24 cellular contexts compared by ENCODE assay signal in genomic region chr1:155695107-155695506, GRCh38. TPM values are rescaled to one million over a fixed set of nuclear protein-coding genes. Genes with fewer than 3 reads are reported as not detected.
DNase-seq lines count a peak whose midpoint lies in the region; ATAC-seq lines count a peak whose summit lies in the region.
"Had no signal": no experiment of that assay in that cellular context is flagged by ENCODE, and none has a peak within 500 bp of the region (broad histone marks: within the 10 kb centered on the region; RNA-seq: fewer than 3 reads in every experiment).

No MANE protein-coding gene starts in this region.

- H2BK120ac ChIP-seq in trophoblast cell (ENCODE audit: insufficient read depth, low read length, poor library complexity) = no peak overlapping the region

- H3K9me3 Mint-ChIP-seq in activated CD4-positive, alpha-beta T cell treated with anti-CD3 and anti-CD28 coated beads, Interleukin-2, amount 10 ng/mL, durations not matched to agents 7 days and 5 days = no peaks in the 10 kb centered on the region
- H3K9me3 Mint-ChIP-seq in activated CD4-positive, alpha-beta T cell treated with anti-CD3 and anti-CD28 coated beads, Interleukin-2, amount 10 ng/mL, durations not matched to agents 24 days and 14 days = peaks cover 4% of the 10 kb centered on the region
- H3K9me3 Mint-ChIP-seq: activated naive CD4-positive, alpha-beta T cell treated with anti-CD3 and anti-CD28 coated beads for 36 hours had no signal

- peaks cover 0 to 5% of the 10 kb centered on the region in 2 experiments for H3K4me1 ChIP-seq in trophoblast cell (ENCODE audit: control insufficient read depth in 1 of 2, insufficient read depth in 2 of 2, low read length in 2 of 2)
- H3K4me1 ChIP-seq: SJCRH30 had no signal

- peaks cover 3% of the 10 kb centered on the region for H3K79me1 ChIP-seq in trophoblast cell (ENCODE audit: low read length)

- no CpG with 5 or more reads among the region's 4 CpGs for WGBS in trophoblast cell (ENCODE audit: extremely low coverage, insufficient coverage, insufficient read length)

- no peaks in the 10 kb centered on the region for H3K27me3 Mint-ChIP-seq in activated CD4-positive, alpha-beta T cell treated with anti-CD3 and anti-CD28 coated beads, Interleukin-2, amount 10 ng/mL, durations not matched to agents 7 days and 5 days
- H3K27me3 Mint-ChIP-seq in activated CD4-positive, alpha-beta T cell treated with anti-CD3 and anti-CD28 coated beads, Interleukin-2, amount 10 ng/mL, durations not matched to agents 24 days and 14 days = no peaks in the 10 kb centered on the region
- H3K27me3 Mint-ChIP-seq in T-helper 17 cell = no peaks in the 10 kb centered on the region

- H3K4me3 Mint-ChIP-seq in activated CD4-positive, alpha-beta T cell treated with anti-CD3 and anti-CD28 coated beads, Interleukin-2, amount 10 ng/mL, durations not matched to agents 7 days and 5 days = peak overlapping the region; percentile 73
- no peak overlapping the region for H3K4me3 Mint-ChIP-seq in activated CD4-positive, alpha-beta T cell treated with anti-CD3 and anti-CD28 coated beads, Interleukin-2, amount 10 ng/mL, durations not matched to agents 24 days and 14 days
- peak overlapping the region; percentile 77 for H3K4me3 Mint-ChIP-seq in T-helper 17 cell
- H3K4me3 Mint-ChIP-seq: activated naive CD4-positive, alpha-beta T cell treated with anti-CD3 and anti-CD28 coated beads for 36 hours; CD14-positive monocyte; neural progenitor cell had no signal

- no peak overlapping the region for H4K91ac ChIP-seq in trophoblast cell (ENCODE audit: low read depth, low read length)

- H2BK12ac ChIP-seq in trophoblast cell (ENCODE audit: low read length) = no peak overlapping the region

- peaks cover 10 to 18% of the 10 kb centered on the region in 2 experiments for H3K36me3 ChIP-seq in trophoblast cell (ENCODE audit: control insufficient read depth in 1 of 2, insufficient read depth in 2 of 2, low read length in 2 of 2)

- H2AK5ac ChIP-seq in trophoblast cell (ENCODE audit: low read length) = no peak overlapping the region

- POLR2A ChIA-PET in activated CD4-positive, alpha-beta T cell treated with anti-CD3 and anti-CD28 coated beads, Interleukin-2, amount 10 ng/mL, durations not matched to agents 7 days and 5 days (lab: Charles Lee) = no interaction called here

- no peak overlapping the region for H3K27ac ChIP-seq in trophoblast cell (ENCODE audit: low read depth, low read length)
- H3K27ac ChIP-seq: brain microvascular endothelial cell, neural progenitor cell, SJCRH30 had no signal

- H3K9me3 ChIP-seq in T-helper 17 cell (ENCODE audit: control insufficient read depth, low read length, poor library complexity, severe bottlenecking) (no peaks in the 10 kb centered on the region), trophoblast cell (ENCODE audit: insufficient read depth, low read depth, low read length) (peaks cover 8% of the 10 kb centered on the region)

- no peak overlapping the region for H3K23ac ChIP-seq in trophoblast cell (ENCODE audit: low read length)

- no peaks in the 10 kb centered on the region for H3K27me3 ChIP-seq in trophoblast cell (ENCODE audit: insufficient read depth, low read length)
- H3K27me3 ChIP-seq: brain microvascular endothelial cell, neural progenitor cell, SJCRH30 had no signal

- no peak overlapping the region for H3K9ac ChIP-seq in trophoblast cell (ENCODE audit: low read length)
- H3K9ac ChIP-seq: neural progenitor cell had no signal

- no peak overlapping the region for H3K4me3 ChIP-seq in trophoblast cell (ENCODE audit: low read depth, low read length)
- H3K4me3 ChIP-seq: HAP-1, neural progenitor cell, SJCRH30 had no signal

- no peak for ATAC-seq in T-helper 17 cell
- ATAC-seq: activated CD4-positive, CD25-positive, alpha-beta regulatory T cell treated with anti-CD3 and anti-CD28 coated beads, Interleukin-2, amount 50 U/mL, for 24 hours had no signal

- no peak overlapping the region for H4K12ac ChIP-seq in trophoblast cell (ENCODE audit: low read depth, low read length)

- H2AFZ ChIP-seq in trophoblast cell (ENCODE audit: insufficient read depth, low read length, poor library complexity) = no peak overlapping the region
- H2AFZ ChIP-seq: neural progenitor cell had no signal

- no peak overlapping the region for H4K8ac ChIP-seq in trophoblast cell (ENCODE audit: low read depth, low read length)

- H3K27ac Mint-ChIP-seq in activated CD4-positive, alpha-beta T cell treated with anti-CD3 and anti-CD28 coated beads, Interleukin-2, amount 10 ng/mL, durations not matched to agents 7 days and 5 days = peak overlapping the region; percentile 51
- H3K27ac Mint-ChIP-seq in activated CD4-positive, alpha-beta T cell treated with anti-CD3 and anti-CD28 coated beads, Interleukin-2, amount 10 ng/mL, durations not matched to agents 24 days and 14 days = no peak overlapping the region
- no peak overlapping the region for H3K27ac Mint-ChIP-seq in T-helper 17 cell
- H3K27ac Mint-ChIP-seq: activated naive CD4-positive, alpha-beta T cell treated with anti-CD3 and anti-CD28 coated beads for 36 hours; CD14-positive monocyte; neural progenitor cell had no signal

- no peak overlapping the region for H3K4me2 ChIP-seq in trophoblast cell (ENCODE audit: low read length)
- H3K4me2 ChIP-seq: neural progenitor cell had no signal

- H2BK5ac ChIP-seq in trophoblast cell (ENCODE audit: low read depth, low read length, poor library complexity) = no peak overlapping the region

- H3K4me1 Mint-ChIP-seq in activated CD4-positive, alpha-beta T cell treated with anti-CD3 and anti-CD28 coated beads, Interleukin-2, amount 10 ng/mL, durations not matched to agents 7 days and 5 days = peaks cover 38% of the 10 kb centered on the region
- H3K4me1 Mint-ChIP-seq in activated CD4-positive, alpha-beta T cell treated with anti-CD3 and anti-CD28 coated beads, Interleukin-2, amount 10 ng/mL, durations not matched to agents 24 days and 14 days = peaks cover 45% of the 10 kb centered on the region
- H3K4me1 Mint-ChIP-seq in T-helper 17 cell = peaks cover 35% of the 10 kb centered on the region

- intact Hi-C loops in activated CD4-positive, alpha-beta T cell treated with anti-CD3 and anti-CD28 coated beads, Interleukin-2, amount 10 ng/mL, durations not matched to agents 24 days and 14 days (cut with micrococcal nuclease) = no loop called here

- CTCF ChIA-PET in activated CD4-positive, alpha-beta T cell treated with anti-CD3 and anti-CD28 coated beads, Interleukin-2, amount 10 ng/mL, durations not matched to agents 7 days and 5 days (lab: Charles Lee) = no interaction called here

- no peak for DNase-seq in activated CD4-positive, alpha-beta T cell treated with anti-CD3 and anti-CD28 coated beads, Interleukin-2, amount 10 ng/mL, durations not matched to agents 7 days and 5 days
- DNase-seq in activated CD4-positive, alpha-beta T cell treated with anti-CD3 and anti-CD28 coated beads, Interleukin-2, amount 10 ng/mL, durations not matched to agents 24 days and 14 days = no peak
- DNase-seq in T-helper 17 cell = no peak
- peak; percentile 41 for DNase-seq in fibroblast of gingiva (ENCODE audit: low read depth)
- DNase-seq in trophoblast cell = no peak
- no peak for DNase-seq in NCI-H2081 (lab: John Stamatoyannopoulos, UW)
- DNase-seq in amniotic stem cell (lab: John Stamatoyannopoulos, UW) = no peak
- no peak for DNase-seq in retina
- DNase-seq: activated CD8-positive, alpha-beta memory T cell treated with anti-CD3 and anti-CD28 coated beads, Interleukin-2, amount 50 U/mL, for 4 hours; activated naive CD4-positive, alpha-beta T cell treated with anti-CD3 and anti-CD28 coated beads for 36 hours; brain microvascular endothelial cell; dermis blood vessel endothelial cell; DMS79; hippocampal formation; KG1; kidney; midbrain; NCI-H1436; NCI-H446; SJCRH30 had no signal

- peaks cover 33% of the 10 kb centered on the region for H3K36me3 Mint-ChIP-seq in activated CD4-positive, alpha-beta T cell treated with anti-CD3 and anti-CD28 coated beads, Interleukin-2, amount 10 ng/mL, durations not matched to agents 7 days and 5 days (ENCODE audit: low read depth)
- H3K36me3 Mint-ChIP-seq in activated CD4-positive, alpha-beta T cell treated with anti-CD3 and anti-CD28 coated beads, Interleukin-2, amount 10 ng/mL, durations not matched to agents 24 days and 14 days (ENCODE audit: low read depth) = peaks cover 57% of the 10 kb centered on the region
- peaks cover 2% of the 10 kb centered on the region for H3K36me3 Mint-ChIP-seq in T-helper 17 cell (ENCODE audit: low read depth)

- peaks cover 11% of the 10 kb centered on the region for H3K79me2 ChIP-seq in trophoblast cell (ENCODE audit: control insufficient read depth, insufficient read depth, low read length, poor library complexity)

- no peak overlapping the region for H3K18ac ChIP-seq in trophoblast cell (ENCODE audit: low read length)

- H3K4ac ChIP-seq in trophoblast cell (ENCODE audit: low read depth, low read length) = peak overlapping the region; percentile 93

- H3K14ac ChIP-seq in trophoblast cell (ENCODE audit: low read length) = no peak overlapping the region

RNA-seq across cellular contexts. Expression of gene DAP3, which starts 6.2 kb away (rescaled TPM):
- total RNA-seq in activated CD4-positive, alpha-beta T cell treated with anti-CD3 and anti-CD28 coated beads, Interleukin-2, amount 10 ng/mL, durations not matched to agents 7 days and 5 days = 100 to 1,000 TPM; 123 to 129 TPM
- 193 and 201 TPM in 2 replicates for total RNA-seq in activated CD4-positive, alpha-beta T cell treated with anti-CD3 and anti-CD28 coated beads, Interleukin-2, amount 10 ng/mL, durations not matched to agents 24 days and 14 days
- 100 to 1,000 TPM in 1 of 2 donors, 10 to 100 TPM in 1; 98.9 to 127 TPM for total RNA-seq in T-helper 17 cell
- 163 and 174 TPM in 2 replicates for polyA plus RNA-seq in trophoblast cell (2013)

RNA-seq across cellular contexts. Expression of gene YY1AP1, which starts 6.5 kb away (rescaled TPM):
- 10 to 100 TPM; 68.9 to 81.9 TPM for total RNA-seq in activated CD4-positive, alpha-beta T cell treated with anti-CD3 and anti-CD28 coated beads, Interleukin-2, amount 10 ng/mL, durations not matched to agents 7 days and 5 days
- total RNA-seq in activated CD4-positive, alpha-beta T cell treated with anti-CD3 and anti-CD28 coated beads, Interleukin-2, amount 10 ng/mL, durations not matched to agents 24 days and 14 days = 64.3 and 65.1 TPM in 2 replicates
- 10 to 100 TPM; 85.0 to 86.4 TPM for total RNA-seq in T-helper 17 cell
- polyA plus RNA-seq in trophoblast cell (2013) = 141 and 148 TPM in 2 replicates
